ENCODE assay signal across 12 cellular contexts in genomic region chr1:172960454-172961208, GRCh38.
DNase-seq lines count a peak whose midpoint lies in the region; ATAC-seq, FAIRE-seq and TF ChIP-seq lines count a peak whose summit lies in the region.
"Had no signal": no experiment of that assay in that cellular context is flagged by ENCODE, and none has a peak within 500 bp of the region (broad histone marks: within the 10 kb centered on the region; RNA-seq: fewer than 3 reads in every experiment).

No MANE protein-coding gene starts in this region.

- H3K27ac ChIP-seq in K562 (ENCODE audit: extremely low read depth, low read depth, low read length) (no peak overlapping the region), keratinocyte (ENCODE audit: control insufficient read depth, insufficient read depth, low read length) (no peak overlapping the region), sigmoid colon (peak overlapping the region in 3 of 4 donors; percentile 8 to 29 (median 21)), dorsolateral prefrontal cortex (no peak overlapping the region)
- H3K27ac ChIP-seq: neutrophil had no signal

- TF ChIP-seq POLR2A in K562 (conservative IDR thresholded peaks at IDR 0.05): no peak
- TF ChIP-seq POLR2A in sigmoid colon (IDR thresholded peaks at IDR 0.05): no peak

- H3K9me3 ChIP-seq in K562 (replicated peaks; ENCODE audit: control insufficient read depth, insufficient read depth, low read depth, low read length) (no peaks in the 10 kb centered on the region), keratinocyte (ENCODE audit: control insufficient read depth, low read depth, low read length) (no peaks in the 10 kb centered on the region), sigmoid colon (no peaks in the 10 kb centered on the region)
- H3K9me3 ChIP-seq: neutrophil had no signal

- peaks cover 6% of the 10 kb centered on the region for H3K36me3 Mint-ChIP-seq in activated naive CD8-positive, alpha-beta T cell treated with anti-CD3 and anti-CD28 coated beads, Interleukin-2, amount 10 ng/mL, durations not matched to agents 7 days and 5 days
- no peaks in the 10 kb centered on the region for H3K36me3 Mint-ChIP-seq in activated naive CD8-positive, alpha-beta T cell treated with anti-CD3 and anti-CD28 coated beads, Interleukin-2, amount 50 U/mL, for 24 hours (ENCODE audit: low read depth)

- no peak overlapping the region for H3K4me3 ChIP-seq in K562
- no peak overlapping the region for H3K4me3 ChIP-seq in keratinocyte (ENCODE audit: control insufficient read depth in 2 of 3, extremely low read depth in 1 of 3, insufficient read depth in 2 of 3, low read depth in 1 of 3, low read length in 3 of 3)
- no peak overlapping the region for H3K4me3 ChIP-seq in sigmoid colon
- no peak overlapping the region for H3K4me3 ChIP-seq in dorsolateral prefrontal cortex

- H2AFZ ChIP-seq in K562 (ENCODE audit: low read depth, low read length) (no peak overlapping the region), keratinocyte (ENCODE audit: control insufficient read depth, low read length) (peak overlapping the region; percentile 44)

- no peak for ATAC-seq in activated naive CD8-positive, alpha-beta T cell treated with anti-CD3 and anti-CD28 coated beads, Interleukin-2, amount 10 ng/mL, durations not matched to agents 7 days and 5 days (ENCODE audit: low read depth)
- no peak for ATAC-seq in activated naive CD8-positive, alpha-beta T cell treated with anti-CD3 and anti-CD28 coated beads, Interleukin-2, amount 50 U/mL, for 24 hours
- ATAC-seq in K562 (peak; percentile 69), GM18511 (IDR thresholded peaks at IDR 0.05; ENCODE audit: unreplicated experiment) (no peak)
- ATAC-seq: activated CD4-positive, CD25-positive, alpha-beta regulatory T cell treated with anti-CD3 and anti-CD28 coated beads, Interleukin-2, amount 50 U/mL, for 24 hours had no signal

- dilution Hi-C loops in keratinocyte (cut with MboI; ENCODE audit: extremely low pct_ligation_motif_present, low sequenced_read_pairs): no loop called here

- TF ChIP-seq CTCF in K562 (IDR thresholded peaks at IDR 0.05 in 2 of 3, conservative IDR thresholded peaks at IDR 0.05 in 1 of 3; ENCODE audit: insufficient read depth in 2 of 3, low read depth in 1 of 3, low read length in 3 of 3): peak in 1 of 3 experiments; percentile 26; a peak in 2 of 6 replicates
- peak; percentile 34 to 83 (median 35) for TF ChIP-seq CTCF in keratinocyte (optimal IDR thresholded peaks at IDR 0.05 in 1 of 3, IDR thresholded peaks at IDR 0.05 in 1 of 3, conservative IDR thresholded peaks at IDR 0.05 in 1 of 3; ENCODE audit: extremely low read depth in 1 of 3, insufficient read depth in 2 of 3, low read length in 3 of 3)
- TF ChIP-seq CTCF in sigmoid colon (IDR thresholded peaks at IDR 0.05): no peak
- TF ChIP-seq CTCF in dorsolateral prefrontal cortex (IDR thresholded peaks at IDR 0.05 in 54 of 56, conservative IDR thresholded peaks at IDR 0.05 in 2 of 56; ENCODE audit: low read depth in 1 of 56, partially characterized antibody in 56 of 56): no peak

- peaks cover 5% of the 10 kb centered on the region for H3K27me3 Mint-ChIP-seq in activated naive CD8-positive, alpha-beta T cell treated with anti-CD3 and anti-CD28 coated beads, Interleukin-2, amount 10 ng/mL, durations not matched to agents 7 days and 5 days
- peaks cover 12% of the 10 kb centered on the region for H3K27me3 Mint-ChIP-seq in activated naive CD8-positive, alpha-beta T cell treated with anti-CD3 and anti-CD28 coated beads, Interleukin-2, amount 50 U/mL, for 24 hours

- intact Hi-C loops in K562 (cut with micrococcal nuclease) (loop anchor here (10.0 kb wide), 1 partner anchor 244 kb away; the partner anchor contains the start of gene TNFSF4), sigmoid colon (cut with DNase I) (no loop called here), dorsolateral prefrontal cortex (cut with DNase I) (no loop called here)

- H3K27me3 ChIP-seq in K562 (ENCODE audit: control insufficient read depth in 2 of 2, insufficient read depth in 2 of 2, low read length in 2 of 2): no peaks in the 10 kb centered on the region
- H3K27me3 ChIP-seq in keratinocyte (ENCODE audit: control insufficient read depth, extremely low read depth, insufficient read depth, low read length): no peaks in the 10 kb centered on the region
- H3K27me3 ChIP-seq in sigmoid colon: no peaks in the 10 kb centered on the region
- H3K27me3 ChIP-seq in dorsolateral prefrontal cortex: no peaks in the 10 kb centered on the region
- H3K27me3 ChIP-seq: neutrophil had no signal

- no peak overlapping the region for H3K4me2 ChIP-seq in K562 (ENCODE audit: insufficient read depth, low read length)
- no peak overlapping the region for H3K4me2 ChIP-seq in keratinocyte (ENCODE audit: control insufficient read depth, extremely low read depth, insufficient read depth, low read depth, low read length)

- TF ChIP-seq EP300 in K562 (IDR thresholded peaks at IDR 0.05; ENCODE audit: low read length): no peak
- no peak for TF ChIP-seq EP300 in sigmoid colon (IDR thresholded peaks at IDR 0.05)

- H4K20me1 ChIP-seq in K562 (replicated peaks; ENCODE audit: control insufficient read depth, insufficient read depth, low read length) (no peaks in the 10 kb centered on the region), keratinocyte (ENCODE audit: control insufficient read depth, extremely low read depth, insufficient read depth, low read length) (no peaks in the 10 kb centered on the region)

- H3K9me3 Mint-ChIP-seq in activated naive CD8-positive, alpha-beta T cell treated with anti-CD3 and anti-CD28 coated beads, Interleukin-2, amount 10 ng/mL, durations not matched to agents 7 days and 5 days: peaks cover 7% of the 10 kb centered on the region
- H3K9me3 Mint-ChIP-seq in activated naive CD8-positive, alpha-beta T cell treated with anti-CD3 and anti-CD28 coated beads, Interleukin-2, amount 50 U/mL, for 24 hours: no peaks in the 10 kb centered on the region

- H3K36me3 ChIP-seq in K562 (ENCODE audit: control insufficient read depth, insufficient read depth, low read length): no peaks in the 10 kb centered on the region
- H3K36me3 ChIP-seq in keratinocyte (ENCODE audit: control insufficient read depth in 2 of 2, extremely low read depth in 1 of 2, insufficient read depth in 2 of 2, low read length in 2 of 2): no peaks in the 10 kb centered on the region
- no peaks in the 10 kb centered on the region for H3K36me3 ChIP-seq in sigmoid colon
- H3K36me3 ChIP-seq: neutrophil had no signal

- no peaks in the 10 kb centered on the region for H3K4me1 Mint-ChIP-seq in activated naive CD8-positive, alpha-beta T cell treated with anti-CD3 and anti-CD28 coated beads, Interleukin-2, amount 10 ng/mL, durations not matched to agents 7 days and 5 days
- H3K4me1 Mint-ChIP-seq in activated naive CD8-positive, alpha-beta T cell treated with anti-CD3 and anti-CD28 coated beads, Interleukin-2, amount 50 U/mL, for 24 hours: peaks cover 5% of the 10 kb centered on the region

- POLR2A ChIA-PET in activated naive CD8-positive, alpha-beta T cell treated with anti-CD3 and anti-CD28 coated beads, Interleukin-2, amount 10 ng/mL, durations not matched to agents 7 days and 5 days (lab: Charles Lee): no interaction called here
- POLR2A ChIA-PET in K562 (lab: Yijun Ruan, JAX): interaction anchor here (1.0 kb wide), 1 partner anchor 10 kb away, joined by 4 read pairs; no protein-coding TSS in a partner anchor

- H3K4me1 ChIP-seq in K562 (replicated peaks in 1 of 2; ENCODE audit: control insufficient read depth in 2 of 2, insufficient read depth in 2 of 2, low read length in 2 of 2) (no peaks in the 10 kb centered on the region), keratinocyte (ENCODE audit: control insufficient read depth, extremely low read depth, insufficient read depth, low read length) (peaks cover 6% of the 10 kb centered on the region), sigmoid colon (peaks cover 0 to 29% (median 15%) of the 10 kb centered on the region in 4 donors)

- peak; percentile 52 to 68 for TF ChIP-seq RAD21 in K562 (CRISPR knock-in tag; conservative IDR thresholded peaks at IDR 0.05 in 1 of 2, IDR thresholded peaks at IDR 0.05 in 1 of 2)

- H3K9ac ChIP-seq in K562 (ENCODE audit: insufficient read depth in 1 of 2, low read depth in 2 of 2, low read length in 2 of 2): no peak overlapping the region
- H3K9ac ChIP-seq in keratinocyte (ENCODE audit: control insufficient read depth, extremely low read depth, insufficient read depth, low read length): peak overlapping the region; percentile 6

- WGBS in K562 (ENCODE audit: insufficient coverage, low coverage, missing lambda C conversion rate): 8% methylated on average over 5 of the region's 5 CpGs
- 20 to 58% methylated on average over 5 of the region's 5 CpGs for WGBS in sigmoid colon, 2 donors

- H3K9me1 ChIP-seq in K562 (ENCODE audit: control insufficient read depth, insufficient read depth, low read length) (no peaks in the 10 kb centered on the region), keratinocyte (ENCODE audit: control insufficient read depth, extremely low read depth, insufficient read depth, low read length) (no peaks in the 10 kb centered on the region)

- CTCF ChIA-PET in K562 (lab: Yijun Ruan, JAX; ENCODE audit: low intra/inter-chr PET ratio): interaction anchor here (0.6 kb wide), 1 partner anchor 460 kb away, joined by 3 read pairs; no protein-coding TSS in a partner anchor

- H3K4me3 Mint-ChIP-seq in activated naive CD8-positive, alpha-beta T cell treated with anti-CD3 and anti-CD28 coated beads, Interleukin-2, amount 10 ng/mL, durations not matched to agents 7 days and 5 days: no peak overlapping the region
- H3K4me3 Mint-ChIP-seq in activated naive CD8-positive, alpha-beta T cell treated with anti-CD3 and anti-CD28 coated beads, Interleukin-2, amount 50 U/mL, for 24 hours: no peak overlapping the region

- peak overlapping the region; percentile 7 for H3K27ac Mint-ChIP-seq in activated naive CD8-positive, alpha-beta T cell treated with anti-CD3 and anti-CD28 coated beads, Interleukin-2, amount 10 ng/mL, durations not matched to agents 7 days and 5 days
- no peak overlapping the region for H3K27ac Mint-ChIP-seq in activated naive CD8-positive, alpha-beta T cell treated with anti-CD3 and anti-CD28 coated beads, Interleukin-2, amount 50 U/mL, for 24 hours

- H3K79me2 ChIP-seq in K562 (ENCODE audit: control insufficient read depth, insufficient read depth, low read length): no peaks in the 10 kb centered on the region
- no peaks in the 10 kb centered on the region for H3K79me2 ChIP-seq in keratinocyte (ENCODE audit: control insufficient read depth, insufficient read depth, low read length)

- DNase-seq in activated naive CD8-positive, alpha-beta T cell treated with anti-CD3 and anti-CD28 coated beads, Interleukin-2, amount 10 ng/mL, durations not matched to agents 7 days and 5 days: no peak
- no peak for DNase-seq in activated naive CD8-positive, alpha-beta T cell treated with anti-CD3 and anti-CD28 coated beads, Interleukin-2, amount 50 U/mL, for 24 hours
- DNase-seq in K562 (ENCODE audit: extremely low read depth in 1 of 4, low spot score in 3 of 4): peak in 1 of 4 experiments; percentile 17
- no peak for DNase-seq in keratinocyte (ENCODE audit: low read depth, low spot score)
- no peak for DNase-seq in sigmoid colon
- DNase-seq in NCI-H2196 treated with DMSO at 0.1 percent for 48 hours (lab: John Stamatoyannopoulos, UW; ENCODE audit: unreplicated experiment): no peak
- no peak for DNase-seq in dorsolateral prefrontal cortex
- DNase-seq: ACHN, glutamatergic neuron had no signal

- in situ Hi-C loops in K562 (cut with MboI): no loop called here

- peak; percentile 66 for FAIRE-seq in K562 (lab: Jason Lieb, UNC)
- peak; percentile 65 for FAIRE-seq in keratinocyte (lab: Jason Lieb, UNC)

- no TSS peak for BruUV-seq in K562 (replicated peaks; lab: Mats Ljungman, UMichigan)

Comparison
In these comparisons a context has a peak if more than half of its experiments do, and no peak if none do; other contexts are left out.
1. H3K27ac ChIP-seq: peak in sigmoid colon (3 of 4); none in K562 (single experiment), keratinocyte (single experiment) and dorsolateral prefrontal cortex (0 of 59).
2. CTCF ChIP-seq: peak in keratinocyte (3 of 3); none in sigmoid colon (0 of 4) and dorsolateral prefrontal cortex (0 of 56).